In the genomic region with DNA sequence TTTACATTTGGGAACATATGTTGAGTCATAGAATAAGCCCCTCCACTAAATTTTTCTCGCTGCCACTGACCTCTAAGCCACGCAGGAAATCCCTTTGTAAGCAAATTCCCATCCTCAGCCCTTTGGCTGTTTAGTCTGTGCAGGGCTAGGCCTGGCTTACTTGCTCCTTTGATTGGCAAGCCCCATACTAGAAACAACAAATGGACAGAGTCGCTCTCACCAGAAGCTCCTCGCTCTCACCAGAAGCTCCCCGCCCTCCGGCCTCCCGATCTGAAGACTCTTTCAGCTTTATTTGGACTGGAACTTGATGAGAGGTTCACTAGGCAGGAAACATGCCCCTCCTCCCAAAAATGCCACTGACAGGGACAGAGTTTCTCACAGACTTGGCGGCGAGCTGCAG, we compare ENCODE assay signal across 15 cellular contexts.
DNase-seq lines count a peak whose midpoint lies in the region; ATAC-seq and TF ChIP-seq lines count a peak whose summit lies in the region.
"Had no signal": no experiment of that assay in that cellular context is flagged by ENCODE, and none has a peak within 500 bp of the region (broad histone marks: within the 10 kb centered on the region; RNA-seq: fewer than 3 reads in every experiment).

No MANE protein-coding gene starts in this region.

- no peak overlapping the region for H4K91ac ChIP-seq in IMR-90 (ENCODE audit: insufficient read depth, low read depth, low read length)

- H4K8ac ChIP-seq in IMR-90 (ENCODE audit: low read depth in 2 of 2, low read length in 2 of 2) (no peak overlapping the region), mesendoderm (ENCODE audit: low read depth, low read length) (no peak overlapping the region)

- DNase-seq in IMR-90 (no peak), choroid plexus epithelial cell (ENCODE audit: low read depth) (peak; percentile 44), mesendoderm (peak; percentile 21), pons (ENCODE audit: low spot score) (peak; percentile 9), GM19238 (ENCODE audit: insufficient read length, low spot score) (no peak), NCI-H446 treated with DMSO at 0.1 percent for 48 hours (lab: John Stamatoyannopoulos, UW) (no peak)
- DNase-seq: AML-193, Caco-2, Karpas-422, NCI-H1930, NCI-H2171, NCI-H510A, SIG-M5 had no signal

- no peaks in the 10 kb centered on the region for H4K20me1 ChIP-seq in IMR-90 (ENCODE audit: insufficient read depth, low read length)

- CTCF ChIA-PET in IMR-90 (lab: Yijun Ruan, JAX): no interaction called here

- no peaks in the 10 kb centered on the region for H3K36me3 ChIP-seq in IMR-90 (ENCODE audit: control insufficient read depth, insufficient read depth, low read length)
- H3K36me3 ChIP-seq in mesendoderm (ENCODE audit: control insufficient read depth, insufficient read depth, low read length): no peaks in the 10 kb centered on the region

- no peak overlapping the region for H2BK5ac ChIP-seq in IMR-90 (ENCODE audit: low read depth, low read length, poor library complexity, severe bottlenecking)
- no peak overlapping the region for H2BK5ac ChIP-seq in mesendoderm (ENCODE audit: low read length)

- no peak overlapping the region for H3K14ac ChIP-seq in IMR-90 (replicated peaks; ENCODE audit: low read depth, low read length)

- H4K5ac ChIP-seq in IMR-90 (ENCODE audit: low read depth, low read length) (no peak overlapping the region), mesendoderm (ENCODE audit: low read length) (no peak overlapping the region)

- no peak overlapping the region for H3K4me3 ChIP-seq in IMR-90 (ENCODE audit: insufficient read depth, low read depth, low read length)
- no peak overlapping the region for H3K4me3 ChIP-seq in choroid plexus epithelial cell (ENCODE audit: low read depth, low read length)
- no peak overlapping the region for H3K4me3 ChIP-seq in mesendoderm (ENCODE audit: low read length)

- H3K56ac ChIP-seq in IMR-90 (ENCODE audit: extremely low read depth, insufficient read depth, low read length): no peak overlapping the region
- H3K56ac ChIP-seq in mesendoderm (ENCODE audit: low read length): no peak overlapping the region

- H3K4me1 ChIP-seq in IMR-90 (ENCODE audit: control insufficient read depth, insufficient read depth, low read length) (no peaks in the 10 kb centered on the region), mesendoderm (ENCODE audit: control insufficient read depth, low read depth, low read length) (no peaks in the 10 kb centered on the region)
- H3K4me1 ChIP-seq: Caco-2 had no signal

- no peaks in the 10 kb centered on the region; the same call in 1 of the 2 replicates for H3K27me3 ChIP-seq in IMR-90 (ENCODE audit: control insufficient read depth, insufficient read depth, low read length)
- no peaks in the 10 kb centered on the region for H3K27me3 ChIP-seq in mesendoderm (ENCODE audit: insufficient read depth, low read length, poor library complexity)

- H2BK15ac ChIP-seq in IMR-90 (ENCODE audit: low read depth, low read length) (no peak overlapping the region), mesendoderm (replicated peaks; ENCODE audit: low read depth) (no peak overlapping the region)

- POLR2A ChIA-PET in IMR-90 (lab: Charles Lee; ENCODE audit: unreplicated experiment): no interaction called here

- no peaks in the 10 kb centered on the region for H3K9me3 ChIP-seq in IMR-90 (ENCODE audit: control insufficient read depth, insufficient read depth, low read length)
- H3K9me3 ChIP-seq: Caco-2 had no signal

- TF ChIP-seq RAD21 in IMR-90 (IDR thresholded peaks at IDR 0.05; ENCODE audit: low read length): no peak

- H3K23ac ChIP-seq in IMR-90 (ENCODE audit: low read depth, low read length) (no peak overlapping the region), mesendoderm (ENCODE audit: low read length) (no peak overlapping the region)

- H3K4ac ChIP-seq in IMR-90 (ENCODE audit: low read depth, low read length): no peak overlapping the region
- H3K4ac ChIP-seq in mesendoderm (ENCODE audit: low read depth, low read length): no peak overlapping the region

- BruUV-seq in IMR-90 (replicated peaks; lab: Mats Ljungman, UMichigan): no TSS peak

- ATAC-seq in IMR-90 (ENCODE audit: low read depth): peak; percentile 32; the same call in 1 of the 2 replicates
- ATAC-seq in HG03469 (IDR thresholded peaks at IDR 0.05; ENCODE audit: unreplicated experiment): no peak
- ATAC-seq: HCT116 had no signal

- intact Hi-C loops in IMR-90 (cut with micrococcal nuclease): no loop called here

- H2AK5ac ChIP-seq in IMR-90 (ENCODE audit: low read depth, low read length) (no peak overlapping the region), mesendoderm (ENCODE audit: low read length) (no peak overlapping the region)

- H2BK120ac ChIP-seq in IMR-90 (ENCODE audit: low read depth, low read length): no peak overlapping the region
- no peak overlapping the region for H2BK120ac ChIP-seq in mesendoderm (ENCODE audit: low read depth, low read length)

- H3K18ac ChIP-seq in IMR-90 (ENCODE audit: low read depth, low read length): no peak overlapping the region
- no peak overlapping the region for H3K18ac ChIP-seq in mesendoderm (ENCODE audit: low read length)

- H3K79me1 ChIP-seq in IMR-90 (ENCODE audit: low read depth in 1 of 2, low read length in 2 of 2): no peaks in the 10 kb centered on the region
- H3K79me1 ChIP-seq in mesendoderm (ENCODE audit: low read length): no peaks in the 10 kb centered on the region

- no CpG with 5 or more reads among the region's 9 CpGs for WGBS in IMR-90 (ENCODE audit: extremely low coverage in 2 of 2, insufficient read length in 1 of 2), 2 experiments
- no CpG with 5 or more reads among the region's 9 CpGs for WGBS in mesendoderm (ENCODE audit: extremely low coverage, insufficient coverage, low lambda C conversion rate)

- TF ChIP-seq POLR2A in IMR-90 (IDR thresholded peaks at IDR 0.05; ENCODE audit: low read depth, low read length): no peak

- in situ Hi-C loops in IMR-90 (cut with MboI; ENCODE audit: low sequenced_read_pairs): no loop called here

- H3K27ac ChIP-seq in IMR-90 (ENCODE audit: insufficient read depth, low read length) (no peak overlapping the region), mesendoderm (ENCODE audit: low read depth, low read length) (no peak overlapping the region)

- H3K9me1 ChIP-seq in IMR-90 (ENCODE audit: insufficient read depth, low read length): no peaks in the 10 kb centered on the region

- no peak overlapping the region for H2BK20ac ChIP-seq in IMR-90 (ENCODE audit: low read depth, low read length)

- H2AFZ ChIP-seq in IMR-90 (replicated peaks; ENCODE audit: low read length, poor library complexity): no peak overlapping the region

- H3K9ac ChIP-seq in IMR-90 (ENCODE audit: low read depth, low read length): no peak overlapping the region
- no peak overlapping the region for H3K9ac ChIP-seq in mesendoderm (ENCODE audit: low read length)

- H2AK9ac ChIP-seq in IMR-90 (replicated peaks; ENCODE audit: low read depth, low read length, poor library complexity): no peak overlapping the region

- dilution Hi-C loops in IMR-90 (cut with HindIII; ENCODE audit: low sequenced_read_pairs, unreplicated experiment): no loop called here

- H3K79me2 ChIP-seq in mesendoderm (ENCODE audit: control insufficient read depth, insufficient read depth, low read length): no peaks in the 10 kb centered on the region

- no peak overlapping the region for H3K4me2 ChIP-seq in IMR-90 (ENCODE audit: low read depth, low read length)
- H3K4me2 ChIP-seq in mesendoderm (ENCODE audit: low read length): no peak overlapping the region

- no peak for TF ChIP-seq CTCF in IMR-90 (conservative IDR thresholded peaks at IDR 0.05; ENCODE audit: low read depth, low read length)
- TF ChIP-seq CTCF in choroid plexus epithelial cell (conservative IDR thresholded peaks at IDR 0.05; ENCODE audit: low read depth, low read length): no peak

TF ChIP-seq in IMR-90, 13 proteins besides CTCF, POLR2A, EP300 and RAD21:
- TF ChIP-seq MAZ (IDR thresholded peaks at IDR 0.05; ENCODE audit: borderline replicate concordance, low read depth, low read length) (no peak), NFE2L2 (IDR thresholded peaks at IDR 0.05; ENCODE audit: low read depth, low read length) (no peak), SMC3 (IDR thresholded peaks at IDR 0.05; ENCODE audit: low read depth, low read length) (no peak), BHLHE40 (IDR thresholded peaks at IDR 0.05; ENCODE audit: low read depth, low read length) (no peak), CEBPB (IDR thresholded peaks at IDR 0.05; ENCODE audit: low read depth, low read length) (no peak), MAFK (IDR thresholded peaks at IDR 0.05; ENCODE audit: low read depth, low read length) (no peak), RFX5 (IDR thresholded peaks at IDR 0.05; ENCODE audit: low read depth, low read length) (no peak), FOS (IDR thresholded peaks at IDR 0.05; ENCODE audit: low read depth, low read length) (no peak), MXI1 (IDR thresholded peaks at IDR 0.05; ENCODE audit: borderline replicate concordance, low read depth, low read length) (no peak), CHD1 (IDR thresholded peaks at IDR 0.05; ENCODE audit: low read depth, low read length) (no peak)
- TF ChIP-seq, protein P1, sequence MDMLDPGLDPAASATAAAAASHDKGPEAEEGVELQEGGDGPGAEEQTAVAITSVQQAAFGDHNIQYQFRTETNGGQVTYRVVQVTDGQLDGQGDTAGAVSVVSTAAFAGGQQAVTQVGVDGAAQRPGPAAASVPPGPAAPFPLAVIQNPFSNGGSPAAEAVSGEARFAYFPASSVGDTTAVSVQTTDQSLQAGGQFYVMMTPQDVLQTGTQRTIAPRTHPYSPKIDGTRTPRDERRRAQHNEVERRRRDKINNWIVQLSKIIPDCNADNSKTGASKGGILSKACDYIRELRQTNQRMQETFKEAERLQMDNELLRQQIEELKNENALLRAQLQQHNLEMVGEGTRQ (IDR thresholded peaks at IDR 0.05; ENCODE audit: low read depth, low read length): no peak
TF ChIP-seq in IMR-90: peak in this region for 0.

Comparison
In these comparisons a context has a peak if more than half of its experiments do, and no peak if none do; other contexts are left out.
1. DNase-seq: peak in choroid plexus epithelial cell (single experiment), mesendoderm (single experiment) and pons (single experiment); none in IMR-90 (single experiment), GM19238 (single experiment) and NCI-H446 treated with DMSO at 0.1 percent for 48 hours (single experiment).